ENCODE assay signal across 17 cellular contexts in the genomic region with DNA sequence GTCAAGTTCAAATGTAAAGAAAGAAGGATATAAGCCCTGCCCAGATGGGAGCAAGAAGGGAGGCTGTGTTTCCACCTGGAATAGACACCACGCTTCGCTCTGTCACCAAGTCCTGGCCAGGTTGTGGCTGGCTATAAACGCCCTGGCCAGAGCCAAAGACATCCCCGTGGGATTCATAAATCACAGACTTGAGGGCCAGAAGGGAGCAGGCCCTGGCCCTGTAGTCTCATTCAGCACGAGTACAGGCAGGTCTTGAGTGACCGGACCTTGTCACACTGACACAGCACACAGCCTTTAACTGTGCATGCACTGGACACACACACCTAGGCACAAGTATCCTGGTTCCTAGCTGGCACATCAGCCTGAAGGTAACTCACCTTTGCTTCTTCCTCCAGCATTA.
DNase-seq lines count a peak whose midpoint lies in the region; ATAC-seq and TF ChIP-seq lines count a peak whose summit lies in the region.
"Had no signal": no experiment of that assay in that cellular context is flagged by ENCODE, and none has a peak within 500 bp of the region (broad histone marks: within the 10 kb centered on the region; RNA-seq: fewer than 3 reads in every experiment).

No MANE protein-coding gene starts in this region.

- H3K9me3 ChIP-seq in breast epithelium (no peaks in the 10 kb centered on the region), T-helper 17 cell (ENCODE audit: control insufficient read depth, low read length, poor library complexity, severe bottlenecking) (no peaks in the 10 kb centered on the region), upper lobe of left lung (no peaks in the 10 kb centered on the region)
- no peaks in the 10 kb centered on the region for H3K9me3 ChIP-seq in naive thymus-derived CD4-positive, alpha-beta T cell (ENCODE audit: control insufficient read depth in 2 of 3, low read length in 3 of 3)

- no peak for ATAC-seq in T-helper 17 cell
- no peak for ATAC-seq in naive thymus-derived CD4-positive, alpha-beta T cell
- no peak for ATAC-seq in upper lobe of left lung (ENCODE audit: low FRiP score in 2 of 2)

- no peaks in the 10 kb centered on the region for H3K27me3 Mint-ChIP-seq in MCF 10A (ENCODE audit: insufficient read depth, unreplicated experiment)
- H3K27me3 Mint-ChIP-seq in T-helper 17 cell: no peaks in the 10 kb centered on the region
- peaks cover 0 to 7% (median 0%) of the 10 kb centered on the region in 5 donors for H3K27me3 Mint-ChIP-seq in naive thymus-derived CD4-positive, alpha-beta T cell

- TF ChIP-seq CTCF in breast epithelium (IDR thresholded peaks at IDR 0.05): no peak
- TF ChIP-seq CTCF in MCF 10A (IDR thresholded peaks at IDR 0.05; ENCODE audit: unreplicated experiment): no peak
- no peak for TF ChIP-seq CTCF in upper lobe of left lung (IDR thresholded peaks at IDR 0.05)

- H3K27me3 ChIP-seq in breast epithelium: peaks cover 0 to 4% of the 10 kb centered on the region in 2 donors
- H3K27me3 ChIP-seq in naive thymus-derived CD4-positive, alpha-beta T cell (ENCODE audit: control insufficient read depth in 2 of 2, insufficient read depth in 2 of 2, low read length in 2 of 2): no peaks in the 10 kb centered on the region
- H3K27me3 ChIP-seq in upper lobe of left lung: no peaks in the 10 kb centered on the region

- intact Hi-C loops in breast epithelium (cut with DNase I; ENCODE audit: low total_unique reads) (no loop called here), MCF 10A (cut with micrococcal nuclease) (no loop called here)
- intact Hi-C loops in naive thymus-derived CD4-positive, alpha-beta T cell (cut with micrococcal nuclease): no loop called here

- TF ChIP-seq POLR2A in breast epithelium (IDR thresholded peaks at IDR 0.05) (no peak), upper lobe of left lung (IDR thresholded peaks at IDR 0.05) (no peak)

- 94 to 96% methylated on average over 3 to 6 of the region's 6 CpGs for WGBS in upper lobe of left lung, 2 donors

- TF ChIP-seq EP300 in upper lobe of left lung (IDR thresholded peaks at IDR 0.05): no peak

- CTCF ChIA-PET in MCF 10A (lab: Yijun Ruan, JAX): interaction anchor here (1.0 kb wide), 1 partner anchor 176 kb away, joined by 3 read pairs; no protein-coding TSS in a partner anchor
- CTCF ChIA-PET in naive thymus-derived CD4-positive, alpha-beta T cell (lab: Charles Lee): no interaction called here

- POLR2A ChIA-PET in MCF 10A (lab: Yijun Ruan, JAX): no interaction called here
- POLR2A ChIA-PET in naive thymus-derived CD4-positive, alpha-beta T cell (lab: Charles Lee): interaction anchor here (1.4 kb wide), 1 partner anchor 176 kb away, joined by 3 read pairs; no protein-coding TSS in a partner anchor

- H3K36me3 Mint-ChIP-seq in MCF 10A (ENCODE audit: insufficient read depth, unreplicated experiment) (peaks cover 55% of the 10 kb centered on the region), T-helper 17 cell (ENCODE audit: low read depth) (no peaks in the 10 kb centered on the region)
- H3K36me3 Mint-ChIP-seq in naive thymus-derived CD4-positive, alpha-beta T cell: peaks cover 0 to 9% (median 0%) of the 10 kb centered on the region in 5 donors

- H3K9me3 Mint-ChIP-seq in MCF 10A (ENCODE audit: unreplicated experiment): no peaks in the 10 kb centered on the region
- peaks cover 0 to 2% (median 0%) of the 10 kb centered on the region in 11 donors for H3K9me3 Mint-ChIP-seq in naive thymus-derived CD4-positive, alpha-beta T cell

- no peaks in the 10 kb centered on the region for H3K4me1 Mint-ChIP-seq in MCF 10A (ENCODE audit: insufficient read depth, unreplicated experiment)
- peaks cover 49% of the 10 kb centered on the region for H3K4me1 Mint-ChIP-seq in T-helper 17 cell
- peaks cover 40 to 60% (median 51%) of the 10 kb centered on the region in 7 donors for H3K4me1 Mint-ChIP-seq in naive thymus-derived CD4-positive, alpha-beta T cell

- H3K27ac ChIP-seq in breast epithelium: peak overlapping the region; percentile 17 to 40
- no peak overlapping the region for H3K27ac ChIP-seq in naive thymus-derived CD4-positive, alpha-beta T cell (ENCODE audit: low read depth, low read length)
- H3K27ac ChIP-seq in upper lobe of left lung: peak overlapping the region in 3 of 4 donors; percentile 91 to 97 (median 95)
- H3K27ac ChIP-seq: RWPE1 had no signal

- no peaks in the 10 kb centered on the region for H3K36me3 ChIP-seq in breast epithelium
- H3K36me3 ChIP-seq in naive thymus-derived CD4-positive, alpha-beta T cell (ENCODE audit: control insufficient read depth in 2 of 3, insufficient read depth in 3 of 3, low read length in 3 of 3): no peaks in the 10 kb centered on the region
- H3K36me3 ChIP-seq in upper lobe of left lung: no peaks in the 10 kb centered on the region

- H3K4me3 Mint-ChIP-seq in MCF 10A (ENCODE audit: unreplicated experiment) (no peak overlapping the region), T-helper 17 cell (no peak overlapping the region)
- no peak overlapping the region for H3K4me3 Mint-ChIP-seq in naive thymus-derived CD4-positive, alpha-beta T cell

- peaks cover 0 to 6% of the 10 kb centered on the region in 2 donors for H3K4me1 ChIP-seq in breast epithelium
- H3K4me1 ChIP-seq in naive thymus-derived CD4-positive, alpha-beta T cell (ENCODE audit: control insufficient read depth in 2 of 2, insufficient read depth in 2 of 2, low read length in 2 of 2): peaks cover 25 to 27% of the 10 kb centered on the region in 2 donors
- peaks cover 26 to 42% (median 33%) of the 10 kb centered on the region in 4 donors for H3K4me1 ChIP-seq in upper lobe of left lung

- BruUV-seq in MCF 10A (replicated peaks; lab: Mats Ljungman, UMichigan): no TSS peak

- no peak overlapping the region for H3K27ac Mint-ChIP-seq in MCF 10A (ENCODE audit: low read depth, unreplicated experiment)
- H3K27ac Mint-ChIP-seq in T-helper 17 cell: peak overlapping the region; percentile 94
- peak overlapping the region in 6 of 9 donors; percentile 45 to 74 (median 60) for H3K27ac Mint-ChIP-seq in naive thymus-derived CD4-positive, alpha-beta T cell

- DNase-seq in breast epithelium (ENCODE audit: low spot score in 2 of 2): no peak
- no peak for DNase-seq in MCF 10A (ENCODE audit: unreplicated experiment)
- no peak for DNase-seq in T-helper 17 cell
- no peak for DNase-seq in naive thymus-derived CD4-positive, alpha-beta T cell
- DNase-seq in upper lobe of left lung: no peak
- DNase-seq in NCI-H2107 treated with DMSO at 0.1 percent for 48 hours (lab: John Stamatoyannopoulos, UW; ENCODE audit: unreplicated experiment): no peak
- DNase-seq in activated naive CD4-positive, alpha-beta T cell treated with anti-CD3 and anti-CD28 coated beads, Interleukin-2, amount 50 U/mL, for 16 hours: no peak
- no peak for DNase-seq in NCI-H2081 (lab: John Stamatoyannopoulos, UW)
- DNase-seq: C1 segment of cervical spinal cord, Calu3, DMS79, HCEC 1CT, NCI-H1436 treated with DMSO at 0.1 percent for 48 hours, NCI-H2081 treated with DMSO at 0.1 percent for 48 hours, NCI-H2227 treated with DMSO at 0.1 percent for 48 hours, NCI-H526 had no signal

- H3K4me3 ChIP-seq in breast epithelium: no peak overlapping the region
- no peak overlapping the region for H3K4me3 ChIP-seq in naive thymus-derived CD4-positive, alpha-beta T cell (ENCODE audit: low read length)
- H3K4me3 ChIP-seq in upper lobe of left lung: no peak overlapping the region
